ENCODE assay signal across 18 cellular contexts in the genomic region with DNA sequence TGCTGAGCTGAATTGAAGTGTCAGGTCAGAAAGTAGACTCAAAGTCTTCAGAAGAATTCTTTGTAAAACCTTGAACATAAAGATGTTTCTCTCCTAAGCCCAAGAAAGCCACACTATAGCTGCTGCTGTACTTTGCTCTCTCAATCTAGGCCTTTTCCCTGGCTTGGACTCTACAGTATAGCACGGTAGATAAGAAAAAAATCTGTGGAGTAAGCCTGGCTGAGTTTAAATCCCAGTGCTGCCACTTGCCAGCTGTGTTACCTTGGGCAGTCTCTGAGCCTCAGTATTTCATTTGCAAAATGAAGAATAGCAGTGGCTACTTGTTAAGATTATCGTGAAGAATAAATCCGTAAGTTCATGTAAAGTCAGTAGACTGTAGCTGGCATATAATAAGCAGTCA.
"Had no signal": no experiment of that assay in that cellular context is flagged by ENCODE, and none has a peak within 500 bp of the region (broad histone marks: within the 10 kb centered on the region; RNA-seq: fewer than 3 reads in every experiment).

No MANE protein-coding gene starts in this region.

- H3K27me3 ChIP-seq: ascending aorta, Peyer's patch, SJCRH30 had no signal

- DNase-seq: activated CD4-positive, alpha-beta T cell treated with anti-CD3 and anti-CD28 coated beads for 4 hours; activated CD8-positive, alpha-beta T cell treated with anti-CD3 and anti-CD28 coated beads for 36 hours; activated effector memory CD4-positive, alpha-beta T cell treated with anti-CD3 and anti-CD28 coated beads, Interleukin-2, amount 50 U/mL, for 16 hours; activated naive CD4-positive, alpha-beta T cell treated with Interleukin-2 at 50 U/mL for 16 hours; activated naive CD8-positive, alpha-beta T cell treated with anti-CD3 and anti-CD28 coated beads, Interleukin-2, amount 50 U/mL, for 24 hours; activated T-cell treated with anti-CD3 and anti-CD28 coated beads, Interleukin-2, amount 50 U/mL, for 4 hours; amniotic stem cell; NCI-H187; NCI-H510A treated with DMSO at 0.1 percent for 48 hours; Peyer's patch; Right ventricle myocardium superior; SJCRH30; SK-N-SH had no signal

- H3K4me1 ChIP-seq: ascending aorta, Peyer's patch, SJCRH30 had no signal

- H3K27ac ChIP-seq: ascending aorta, Peyer's patch, RWPE1, SJCRH30 had no signal

- H3K36me3 Mint-ChIP-seq: activated naive CD4-positive, alpha-beta T cell treated with anti-CD3 and anti-CD28 coated beads, Interleukin-2, amount 50 U/mL, for 72 hours had no signal

- ATAC-seq: activated CD4-positive, CD25-positive, alpha-beta regulatory T cell treated with anti-CD3 and anti-CD28 coated beads, Interleukin-2, amount 50 U/mL, for 24 hours; activated CD8-positive, alpha-beta T cell treated with anti-CD3 and anti-CD28 coated beads for 36 hours; activated naive CD4-positive, alpha-beta T cell treated with anti-CD3 and anti-CD28 coated beads, Interleukin-2, amount 50 U/mL, for 72 hours; activated naive CD8-positive, alpha-beta T cell treated with anti-CD3 and anti-CD28 coated beads, Interleukin-2, amount 50 U/mL, for 24 hours; activated T-cell treated with anti-CD3 and anti-CD28 coated beads, Interleukin-2, amount 50 U/mL, for 4 hours; K562 had no signal

- FAIRE-seq: K562 had no signal

- H3K9me3 Mint-ChIP-seq: activated CD8-positive, alpha-beta T cell treated with anti-CD3 and anti-CD28 coated beads for 36 hours; activated naive CD4-positive, alpha-beta T cell treated with anti-CD3 and anti-CD28 coated beads, Interleukin-2, amount 50 U/mL, for 72 hours; activated naive CD8-positive, alpha-beta T cell treated with anti-CD3 and anti-CD28 coated beads, Interleukin-2, amount 50 U/mL, for 24 hours; activated T-cell treated with anti-CD3 and anti-CD28 coated beads, Interleukin-2, amount 50 U/mL, for 4 hours had no signal

- H3K36me3 ChIP-seq: ascending aorta, Peyer's patch, SJCRH30 had no signal

- H3K4me3 Mint-ChIP-seq: activated CD8-positive, alpha-beta T cell treated with anti-CD3 and anti-CD28 coated beads for 36 hours; activated naive CD8-positive, alpha-beta T cell treated with anti-CD3 and anti-CD28 coated beads, Interleukin-2, amount 50 U/mL, for 24 hours; activated T-cell treated with anti-CD3 and anti-CD28 coated beads, Interleukin-2, amount 50 U/mL, for 4 hours had no signal

- H3K9me3 ChIP-seq: ascending aorta, Peyer's patch, SJCRH30, SK-N-SH had no signal

- H3K27ac Mint-ChIP-seq: activated CD8-positive, alpha-beta T cell treated with anti-CD3 and anti-CD28 coated beads for 36 hours; activated naive CD4-positive, alpha-beta T cell treated with anti-CD3 and anti-CD28 coated beads, Interleukin-2, amount 50 U/mL, for 72 hours; activated naive CD8-positive, alpha-beta T cell treated with anti-CD3 and anti-CD28 coated beads, Interleukin-2, amount 50 U/mL, for 24 hours had no signal

- H3K4me3 ChIP-seq: ascending aorta, K562, Peyer's patch, SJCRH30 had no signal
